26 cellular contexts compared by ENCODE assay signal in the genomic region with DNA sequence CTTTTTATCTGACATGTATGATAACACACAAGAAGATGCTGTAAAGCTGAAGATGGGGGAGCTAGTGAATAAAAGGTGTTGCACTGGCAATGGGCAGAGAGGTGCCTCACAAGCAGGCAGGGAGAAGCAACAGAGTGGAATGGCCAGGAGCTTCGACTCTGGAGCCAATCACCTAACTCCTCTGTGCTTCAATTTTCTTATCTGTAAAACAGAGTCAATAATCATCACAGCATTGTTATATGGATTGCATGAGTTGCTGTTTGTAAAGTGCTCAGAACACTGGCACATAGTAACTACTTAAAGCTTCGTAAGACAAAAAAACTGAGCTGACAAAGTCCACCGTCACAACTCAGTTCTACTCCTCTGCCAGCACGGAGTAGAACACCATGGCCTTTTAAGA.
"Had no signal": no experiment of that assay in that cellular context is flagged by ENCODE, and none has a peak within 500 bp of the region (broad histone marks: within the 10 kb centered on the region; RNA-seq: fewer than 3 reads in every experiment).

No MANE protein-coding gene starts in this region.

- H3K4me1 Mint-ChIP-seq: naive B cell; neural crest cell; stimulated activated memory B cell treated with anti-CD40 and anti-IgM and Interleukin-4, amounts not matched to agents 10 μg/mL and 1 μg/mL and 100 μg/mL, for 72 hours had no signal

- H3K27me3 ChIP-seq: esophagus muscularis mucosa, foreskin keratinocyte, gastroesophageal sphincter, heart left ventricle, hepatocyte, spleen, tibial nerve, upper lobe of right lung, uterus had no signal

- H3K36me3 Mint-ChIP-seq: naive B cell; stimulated activated memory B cell treated with anti-CD40 and anti-IgM and Interleukin-4, amounts not matched to agents 10 μg/mL and 1 μg/mL and 100 μg/mL, for 72 hours had no signal

- H3K27ac ChIP-seq: coronary artery, esophagus muscularis mucosa, foreskin keratinocyte, gastroesophageal sphincter, hepatocyte, left ventricle myocardium inferior, lower lobe of right lung, prostate gland, skin epidermis, spleen, thoracic aorta, tibial nerve, upper lobe of right lung, uterus had no signal

- H3K4me3 Mint-ChIP-seq: naive B cell; natural killer cell treated with Interleukin-12 subunit alpha and Interleukin-12 subunit beta and Interleukin-15 and Interleukin-18, amount 100 ng/mL, for 72 hours; neural crest cell; stimulated activated memory B cell treated with anti-CD40 and anti-IgM and Interleukin-4, amounts not matched to agents 10 μg/mL and 1 μg/mL and 100 μg/mL, for 72 hours; stimulated activated naive CD8-positive, alpha-beta T cell treated with anti-CD3 and anti-CD28 coated beads, Interleukin-15, Interleukin-2, amounts not matched to agents 100 ng/mL and 50 ng/mL, for 24 hours had no signal

- DNase-seq: dermis blood vessel endothelial cell; effector memory CD4-positive, alpha-beta T cell; foreskin keratinocyte; heart left ventricle; left cardiac atrium; left ventricle myocardium inferior; lower lobe of right lung; naive B cell; nucleus accumbens; right cardiac atrium; spleen; stimulated activated CD4-positive, alpha-beta T cell treated with anti-CD3 and anti-CD28 coated beads, Interleukin-4, amount 100 ng/mL, for 4 hours; upper lobe of right lung; uterus had no signal

- H3K4me1 ChIP-seq: esophagus muscularis mucosa, foreskin keratinocyte, gastroesophageal sphincter, heart left ventricle, left ventricle myocardium inferior, lower lobe of right lung, prostate gland, spleen, tibial nerve, upper lobe of right lung, uterus had no signal

- H3K36me3 ChIP-seq: esophagus muscularis mucosa, gastroesophageal sphincter, heart left ventricle, left ventricle myocardium inferior, lower lobe of right lung, prostate gland, spleen, thoracic aorta, tibial nerve, upper lobe of right lung, uterus had no signal

- ATAC-seq: foreskin keratinocyte; gastroesophageal sphincter; heart left ventricle; left cardiac atrium; lower lobe of right lung; natural killer cell treated with Interleukin-12 subunit alpha and Interleukin-12 subunit beta and Interleukin-15 and Interleukin-18, amount 100 ng/mL, for 72 hours; right cardiac atrium; stimulated activated memory B cell treated with anti-CD40 and anti-IgM and Interleukin-4, amounts not matched to agents 10 μg/mL and 1 μg/mL and 100 μg/mL, for 72 hours; upper lobe of right lung had no signal

- H3K27me3 Mint-ChIP-seq: naive B cell; natural killer cell treated with Interleukin-12 subunit alpha and Interleukin-12 subunit beta and Interleukin-15 and Interleukin-18, amount 100 ng/mL, for 72 hours; stimulated activated memory B cell treated with anti-CD40 and anti-IgM and Interleukin-4, amounts not matched to agents 10 μg/mL and 1 μg/mL and 100 μg/mL, for 72 hours; stimulated activated naive CD8-positive, alpha-beta T cell treated with anti-CD3 and anti-CD28 coated beads, Interleukin-15, Interleukin-2, amounts not matched to agents 100 ng/mL and 50 ng/mL, for 24 hours had no signal

- H3K9me3 ChIP-seq: gastroesophageal sphincter, lower lobe of right lung, prostate gland, upper lobe of right lung, uterus had no signal

- H3K27ac Mint-ChIP-seq: naive B cell; natural killer cell treated with Interleukin-12 subunit alpha and Interleukin-12 subunit beta and Interleukin-15 and Interleukin-18, amount 100 ng/mL, for 72 hours; stimulated activated memory B cell treated with anti-CD40 and anti-IgM and Interleukin-4, amounts not matched to agents 10 μg/mL and 1 μg/mL and 100 μg/mL, for 72 hours; stimulated activated naive CD8-positive, alpha-beta T cell treated with anti-CD3 and anti-CD28 coated beads, Interleukin-15, Interleukin-2, amounts not matched to agents 100 ng/mL and 50 ng/mL, for 24 hours had no signal

- H3K4me3 ChIP-seq: coronary artery, esophagus muscularis mucosa, gastroesophageal sphincter, heart left ventricle, hepatocyte, left ventricle myocardium inferior, lower lobe of right lung, prostate gland, skin epidermis, spleen, thoracic aorta, tibial nerve, upper lobe of right lung, uterus had no signal
